ENCODE assay signal across 7 cellular contexts in genomic region chr13:39890537-39890936, GRCh38.
"Had no signal": no experiment of that assay in that cellular context is flagged by ENCODE, and none has a peak within 500 bp of the region (broad histone marks: within the 10 kb centered on the region; RNA-seq: fewer than 3 reads in every experiment).

No MANE protein-coding gene starts in this region.

- H3K27ac ChIP-seq: GM23248, HL-60 had no signal

- H3K4me1 ChIP-seq: HAP-1 had no signal

- FAIRE-seq: HepG2 had no signal

- H3K9me3 ChIP-seq: HAP-1 had no signal

- H3K9ac ChIP-seq: GM23248 had no signal

- H3K36me3 ChIP-seq: HAP-1 had no signal

- H2AFZ ChIP-seq: GM23248 had no signal

- DNase-seq: GM23248, GOT3, H7, HFFc6 had no signal

- H3K4me3 ChIP-seq: GM23248, HAP-1 had no signal
